In genomic region chr5:37988454-37989046, GRCh38 we compare ENCODE assay signal across 1 cellular context.
TF ChIP-seq lines count a peak whose summit lies in the region.

No MANE protein-coding gene starts in this region.

TF ChIP-seq in HepG2, 621 proteins besides CTCF, POLR2A, EP300 and RAD21 (continued from another document):
- peak; percentile 41; the same call in 1 of the 2 replicates for TF ChIP-seq TFE3 (CRISPR knock-in tag; IDR thresholded peaks at IDR 0.05)
- 0 out of 2 replicates have a peak, but pooled peaks have one; percentile 3 for TF ChIP-seq CEBPG (CRISPR knock-in tag; IDR thresholded peaks at IDR 0.05)
- no peak for TF ChIP-seq TEAD2 (CRISPR knock-in tag; IDR thresholded peaks at IDR 0.05)
- no peak for TF ChIP-seq KLF16 (CRISPR knock-in tag; IDR thresholded peaks at IDR 0.05)
- TF ChIP-seq CBX5 (CRISPR knock-in tag; IDR thresholded peaks at IDR 0.05; ENCODE audit: borderline replicate concordance): no peak
- no peak for TF ChIP-seq GATA4 (IDR thresholded peaks at IDR 0.05; ENCODE audit: borderline replicate concordance, low read depth)
- TF ChIP-seq SCMH1 (CRISPR knock-in tag; IDR thresholded peaks at IDR 0.05; ENCODE audit: borderline replicate concordance): no peak
- peak; percentile 67 for TF ChIP-seq RARA (CRISPR knock-in tag; IDR thresholded peaks at IDR 0.05)
- no peak for TF ChIP-seq SAFB2 (CRISPR knock-in tag; IDR thresholded peaks at IDR 0.05; ENCODE audit: borderline replicate concordance, low read depth)
- TF ChIP-seq, protein P1, sequence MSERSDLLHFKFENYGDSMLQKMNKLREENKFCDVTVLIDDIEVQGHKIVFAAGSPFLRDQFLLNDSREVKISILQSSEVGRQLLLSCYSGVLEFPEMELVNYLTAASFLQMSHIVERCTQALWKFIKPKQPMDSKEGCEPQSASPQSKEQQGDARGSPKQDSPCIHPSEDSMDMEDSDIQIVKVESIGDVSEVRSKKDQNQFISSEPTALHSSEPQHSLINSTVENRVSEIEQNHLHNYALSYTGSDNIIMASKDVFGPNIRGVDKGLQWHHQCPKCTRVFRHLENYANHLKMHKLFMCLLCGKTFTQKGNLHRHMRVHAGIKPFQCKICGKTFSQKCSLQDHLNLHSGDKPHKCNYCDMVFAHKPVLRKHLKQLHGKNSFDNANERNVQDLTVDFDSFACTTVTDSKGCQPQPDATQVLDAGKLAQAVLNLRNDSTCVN (CRISPR knock-in tag; IDR thresholded peaks at IDR 0.05; ENCODE audit: borderline replicate concordance): no peak
- no peak for TF ChIP-seq ARID4A (CRISPR knock-in tag; IDR thresholded peaks at IDR 0.05; ENCODE audit: borderline replicate concordance)
- TF ChIP-seq ZNF781 (CRISPR knock-in tag; IDR thresholded peaks at IDR 0.05; ENCODE audit: borderline replicate concordance, not compliant biosample characterization): no peak
- TF ChIP-seq ZNF383 (CRISPR knock-in tag; IDR thresholded peaks at IDR 0.05; ENCODE audit: borderline replicate concordance): no peak
- TF ChIP-seq, protein P2, sequence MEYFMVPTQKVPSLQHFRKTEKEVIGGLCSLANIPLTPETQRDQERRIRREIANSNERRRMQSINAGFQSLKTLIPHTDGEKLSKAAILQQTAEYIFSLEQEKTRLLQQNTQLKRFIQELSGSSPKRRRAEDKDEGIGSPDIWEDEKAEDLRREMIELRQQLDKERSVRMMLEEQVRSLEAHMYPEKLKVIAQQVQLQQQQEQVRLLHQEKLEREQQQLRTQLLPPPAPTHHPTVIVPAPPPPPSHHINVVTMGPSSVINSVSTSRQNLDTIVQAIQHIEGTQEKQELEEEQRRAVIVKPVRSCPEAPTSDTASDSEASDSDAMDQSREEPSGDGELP (IDR thresholded peaks at IDR 0.05; ENCODE audit: borderline replicate concordance, low read depth): no peak
- TF ChIP-seq HNF4G (IDR thresholded peaks at IDR 0.05; ENCODE audit: borderline replicate concordance, low read depth, low read length): peak; percentile 46; the same call in 1 of the 2 replicates
- TF ChIP-seq HNF4G (CRISPR knock-in tag; IDR thresholded peaks at IDR 0.05; ENCODE audit: borderline replicate concordance, low read depth): no peak
- no peak for TF ChIP-seq NFYB (CRISPR knock-in tag; IDR thresholded peaks at IDR 0.05)
- TF ChIP-seq THAP11 (CRISPR knock-in tag; IDR thresholded peaks at IDR 0.05): 0 out of 2 replicates have a peak, but pooled peaks have one; percentile 23
- no peak for TF ChIP-seq LBX2 (CRISPR knock-in tag; IDR thresholded peaks at IDR 0.05; ENCODE audit: borderline replicate concordance)
- TF ChIP-seq, protein P3, sequence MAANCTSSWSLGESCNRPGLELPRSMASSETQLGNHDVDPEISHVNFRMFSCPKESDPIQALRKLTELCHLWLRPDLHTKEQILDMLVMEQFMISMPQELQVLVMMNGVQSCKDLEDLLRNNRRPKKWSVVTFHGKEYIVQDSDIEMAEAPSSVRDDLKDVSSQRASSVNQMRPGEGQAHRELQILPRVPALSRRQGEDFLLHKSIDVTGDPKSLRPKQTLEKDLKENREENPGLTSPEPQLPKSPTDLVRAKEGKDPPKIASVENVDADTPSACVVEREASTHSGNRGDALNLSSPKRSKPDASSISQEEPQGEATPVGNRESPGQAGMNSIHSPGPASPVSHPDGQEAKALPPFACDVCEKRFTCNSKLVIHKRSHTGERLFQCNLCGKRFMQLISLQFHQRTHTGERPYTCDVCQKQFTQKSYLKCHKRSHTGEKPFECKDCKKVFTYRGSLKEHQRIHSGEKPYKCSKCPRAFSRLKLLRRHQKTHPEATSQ (CRISPR knock-in tag; IDR thresholded peaks at IDR 0.05; ENCODE audit: borderline replicate concordance): no peak
- 0 out of 4 replicates have a peak, but pooled peaks of 1 of the 2 experiments have one; percentile 16 for TF ChIP-seq ATF4 (CRISPR knock-in tag; IDR thresholded peaks at IDR 0.05)
- no peak for TF ChIP-seq ZNF670 (CRISPR knock-in tag; IDR thresholded peaks at IDR 0.05; ENCODE audit: borderline replicate concordance)
- no peak for TF ChIP-seq DZIP1 (CRISPR knock-in tag; IDR thresholded peaks at IDR 0.05)
- no peak for TF ChIP-seq ZNF160 (CRISPR knock-in tag; IDR thresholded peaks at IDR 0.05)
- no peak for TF ChIP-seq FIP1L1 (IDR thresholded peaks at IDR 0.05; ENCODE audit: borderline replicate concordance, insufficient read depth, low read depth, low read length)
- no peak for TF ChIP-seq NFATC3 (CRISPR knock-in tag; IDR thresholded peaks at IDR 0.05)
